In the genomic region with DNA sequence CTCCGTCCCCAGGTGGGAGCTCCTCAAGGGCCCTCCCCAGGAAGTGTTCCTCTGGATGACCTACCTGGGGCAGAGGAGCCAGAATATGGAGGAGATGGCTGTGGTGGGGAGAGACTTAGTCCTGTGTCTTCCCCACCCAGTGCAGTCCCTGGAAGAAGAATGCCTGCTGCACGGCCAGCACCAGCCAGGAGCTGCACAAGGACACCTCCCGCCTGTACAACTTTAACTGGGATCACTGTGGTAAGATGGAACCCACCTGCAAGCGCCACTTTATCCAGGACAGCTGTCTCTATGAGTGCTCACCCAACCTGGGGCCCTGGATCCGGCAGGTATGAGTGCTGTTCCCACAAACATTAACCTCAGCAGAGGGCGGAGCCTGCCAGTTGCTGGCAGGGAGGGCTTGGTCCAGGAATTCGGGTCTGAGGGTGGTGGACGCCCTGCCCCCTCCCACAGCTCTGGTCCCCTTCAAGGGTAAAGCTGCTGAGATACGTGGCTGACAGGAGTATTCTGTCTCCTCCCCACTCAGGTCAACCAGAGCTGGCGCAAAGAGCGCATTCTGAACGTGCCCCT, we compare ENCODE assay signal across 2 cellular contexts.
TF ChIP-seq lines count a peak whose summit lies in the region.

No MANE protein-coding gene starts in this region.

TF ChIP-seq in IMR-90, 13 proteins besides CTCF, POLR2A, EP300 and RAD21:
- TF ChIP-seq, protein P1, sequence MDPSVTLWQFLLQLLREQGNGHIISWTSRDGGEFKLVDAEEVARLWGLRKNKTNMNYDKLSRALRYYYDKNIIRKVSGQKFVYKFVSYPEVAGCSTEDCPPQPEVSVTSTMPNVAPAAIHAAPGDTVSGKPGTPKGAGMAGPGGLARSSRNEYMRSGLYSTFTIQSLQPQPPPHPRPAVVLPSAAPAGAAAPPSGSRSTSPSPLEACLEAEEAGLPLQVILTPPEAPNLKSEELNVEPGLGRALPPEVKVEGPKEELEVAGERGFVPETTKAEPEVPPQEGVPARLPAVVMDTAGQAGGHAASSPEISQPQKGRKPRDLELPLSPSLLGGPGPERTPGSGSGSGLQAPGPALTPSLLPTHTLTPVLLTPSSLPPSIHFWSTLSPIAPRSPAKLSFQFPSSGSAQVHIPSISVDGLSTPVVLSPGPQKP (IDR thresholded peaks at IDR 0.05; ENCODE audit: borderline replicate concordance, low read depth, low read length) = no peak
- no peak for TF ChIP-seq CHD1 (IDR thresholded peaks at IDR 0.05; ENCODE audit: low read depth, low read length)
- no peak for TF ChIP-seq FOS (IDR thresholded peaks at IDR 0.05; ENCODE audit: low read depth, low read length)
- no peak for TF ChIP-seq MAFK (IDR thresholded peaks at IDR 0.05; ENCODE audit: low read depth, low read length)
- no peak for TF ChIP-seq NFE2L2 (IDR thresholded peaks at IDR 0.05; ENCODE audit: low read depth, low read length)
- TF ChIP-seq RCOR1 (IDR thresholded peaks at IDR 0.05; ENCODE audit: insufficient replicate concordance, low read length) = no peak
- TF ChIP-seq SMC3 (IDR thresholded peaks at IDR 0.05; ENCODE audit: low read depth, low read length) = no peak
- no peak for TF ChIP-seq RFX5 (IDR thresholded peaks at IDR 0.05; ENCODE audit: low read depth, low read length)
- TF ChIP-seq CEBPB (IDR thresholded peaks at IDR 0.05; ENCODE audit: low read depth, low read length) = no peak
- TF ChIP-seq MXI1 (IDR thresholded peaks at IDR 0.05; ENCODE audit: borderline replicate concordance, low read depth, low read length) = no peak
- TF ChIP-seq BHLHE40 (IDR thresholded peaks at IDR 0.05; ENCODE audit: low read depth, low read length) = no peak
- TF ChIP-seq, protein P2, sequence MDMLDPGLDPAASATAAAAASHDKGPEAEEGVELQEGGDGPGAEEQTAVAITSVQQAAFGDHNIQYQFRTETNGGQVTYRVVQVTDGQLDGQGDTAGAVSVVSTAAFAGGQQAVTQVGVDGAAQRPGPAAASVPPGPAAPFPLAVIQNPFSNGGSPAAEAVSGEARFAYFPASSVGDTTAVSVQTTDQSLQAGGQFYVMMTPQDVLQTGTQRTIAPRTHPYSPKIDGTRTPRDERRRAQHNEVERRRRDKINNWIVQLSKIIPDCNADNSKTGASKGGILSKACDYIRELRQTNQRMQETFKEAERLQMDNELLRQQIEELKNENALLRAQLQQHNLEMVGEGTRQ (IDR thresholded peaks at IDR 0.05; ENCODE audit: low read depth, low read length) = no peak
- no peak for TF ChIP-seq MAZ (IDR thresholded peaks at IDR 0.05; ENCODE audit: borderline replicate concordance, low read depth, low read length)

TF ChIP-seq in HepG2, 621 proteins besides CTCF, POLR2A, EP300 and RAD21:
- TF ChIP-seq, protein P3, sequence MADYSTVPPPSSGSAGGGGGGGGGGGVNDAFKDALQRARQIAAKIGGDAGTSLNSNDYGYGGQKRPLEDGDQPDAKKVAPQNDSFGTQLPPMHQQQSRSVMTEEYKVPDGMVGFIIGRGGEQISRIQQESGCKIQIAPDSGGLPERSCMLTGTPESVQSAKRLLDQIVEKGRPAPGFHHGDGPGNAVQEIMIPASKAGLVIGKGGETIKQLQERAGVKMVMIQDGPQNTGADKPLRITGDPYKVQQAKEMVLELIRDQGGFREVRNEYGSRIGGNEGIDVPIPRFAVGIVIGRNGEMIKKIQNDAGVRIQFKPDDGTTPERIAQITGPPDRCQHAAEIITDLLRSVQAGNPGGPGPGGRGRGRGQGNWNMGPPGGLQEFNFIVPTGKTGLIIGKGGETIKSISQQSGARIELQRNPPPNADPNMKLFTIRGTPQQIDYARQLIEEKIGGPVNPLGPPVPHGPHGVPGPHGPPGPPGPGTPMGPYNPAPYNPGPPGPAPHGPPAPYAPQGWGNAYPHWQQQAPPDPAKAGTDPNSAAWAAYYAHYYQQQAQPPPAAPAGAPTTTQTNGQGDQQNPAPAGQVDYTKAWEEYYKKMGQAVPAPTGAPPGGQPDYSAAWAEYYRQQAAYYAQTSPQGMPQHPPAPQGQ (CRISPR knock-in tag; IDR thresholded peaks at IDR 0.05; ENCODE audit: borderline replicate concordance) = no peak
- TF ChIP-seq HNRNPLL (IDR thresholded peaks at IDR 0.05; ENCODE audit: low read depth, low read length, poor library complexity, severe bottlenecking) = peak; percentile 72
